ENCODE assay signal across 13 cellular contexts in the genomic region with DNA sequence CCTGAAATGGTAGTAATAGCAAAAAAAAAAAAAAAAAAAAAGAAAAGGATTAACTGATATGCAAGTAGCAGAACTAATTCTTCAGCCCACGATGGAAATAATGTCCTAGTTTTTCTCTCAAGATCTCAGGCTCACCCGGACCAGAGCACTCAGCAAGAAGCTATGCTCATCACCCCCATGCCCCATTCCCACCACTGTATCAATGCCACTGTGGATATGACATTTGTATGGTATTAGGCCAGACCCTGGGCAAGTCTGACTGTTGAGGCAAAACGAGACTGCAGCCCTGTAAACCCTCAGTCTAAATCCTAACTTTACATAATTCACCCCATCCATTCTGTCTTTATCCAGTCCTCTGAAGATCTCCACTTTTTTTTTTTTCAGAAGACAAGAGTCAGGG.
DNase-seq lines count a peak whose midpoint lies in the region; ATAC-seq, FAIRE-seq and TF ChIP-seq lines count a peak whose summit lies in the region.
"Had no signal": no experiment of that assay in that cellular context is flagged by ENCODE, and none has a peak within 500 bp of the region (broad histone marks: within the 10 kb centered on the region; RNA-seq: fewer than 3 reads in every experiment).

No MANE protein-coding gene starts in this region.

- H3K9me3 ChIP-seq in A549 (no peaks in the 10 kb centered on the region), ascending aorta (no peaks in the 10 kb centered on the region)
- H3K9me3 ChIP-seq in CD8-positive, alpha-beta memory T cell (ENCODE audit: low read length): no peaks in the 10 kb centered on the region
- H3K9me3 ChIP-seq: suprapubic skin had no signal

- no peak for TF ChIP-seq CTCF in A549 (IDR thresholded peaks at IDR 0.05)
- no peak for TF ChIP-seq CTCF in ascending aorta (IDR thresholded peaks at IDR 0.05)
- no peak for TF ChIP-seq CTCF in natural killer cell (IDR thresholded peaks at IDR 0.05)

- peaks cover 70 to 98% (median 93%) of the 10 kb centered on the region in 3 donors for H3K4me1 Mint-ChIP-seq in CD8-positive, alpha-beta memory T cell
- peaks cover 42 to 66% of the 10 kb centered on the region in 2 donors for H3K4me1 Mint-ChIP-seq in natural killer cell

- H3K9me3 Mint-ChIP-seq in CD8-positive, alpha-beta memory T cell: no peaks in the 10 kb centered on the region
- no peaks in the 10 kb centered on the region for H3K9me3 Mint-ChIP-seq in natural killer cell

- no peak for TF ChIP-seq EP300 in A549 (IDR thresholded peaks at IDR 0.05)

- POLR2A ChIA-PET in A549 (lab: Yijun Ruan, JAX): no interaction called here
- POLR2A ChIA-PET in CD8-positive, alpha-beta memory T cell (lab: Charles Lee): interaction anchor here (1.2 kb wide), 1 partner anchor 11 kb away, joined by 3 read pairs; no protein-coding TSS in a partner anchor

- no peak for FAIRE-seq in A549 (lab: Jason Lieb, UNC)

- H3K4me1 ChIP-seq in A549 (peaks cover 100% of the 10 kb centered on the region), ascending aorta (peaks cover 3 to 63% of the 10 kb centered on the region in 2 donors)
- peaks cover 59% of the 10 kb centered on the region for H3K4me1 ChIP-seq in CD8-positive, alpha-beta memory T cell (ENCODE audit: insufficient read depth, low read length)

- H3K36me3 ChIP-seq in CD8-positive, alpha-beta memory T cell (ENCODE audit: insufficient read depth, low read length): no peaks in the 10 kb centered on the region
- H3K36me3 ChIP-seq in ascending aorta: no peaks in the 10 kb centered on the region

- CTCF ChIA-PET in A549 (lab: Yijun Ruan, JAX): interaction anchor here (0.9 to 4.7 kb wide), 5 partner anchors 13 to 849 kb away, joined by 3 to 45 read pairs (median 9); no protein-coding TSS in a partner anchor
- CTCF ChIA-PET in CD8-positive, alpha-beta memory T cell (lab: Charles Lee): interaction anchor here (3.1 kb wide), 1 partner anchor 23 kb away, joined by 16 read pairs; no protein-coding TSS in a partner anchor

- H3K4me3 ChIP-seq in A549 (no peak overlapping the region), ascending aorta (no peak overlapping the region)
- no peak overlapping the region for H3K4me3 ChIP-seq in CD8-positive, alpha-beta memory T cell (ENCODE audit: low read length)
- H3K4me3 ChIP-seq: suprapubic skin had no signal

- intact Hi-C loops in ascending aorta (cut with DNase I) (loop anchor here (2.0 kb wide), 1 partner anchor 17 kb away; no protein-coding TSS in a partner anchor), natural killer cell (cut with micrococcal nuclease) (no loop called here)

- no peaks in the 10 kb centered on the region for H3K27me3 ChIP-seq in CD8-positive, alpha-beta memory T cell (ENCODE audit: insufficient read depth, low read length, poor library complexity, severe bottlenecking)
- no peaks in the 10 kb centered on the region for H3K27me3 ChIP-seq in ascending aorta
- H3K27me3 ChIP-seq: suprapubic skin had no signal

- H3K4me2 ChIP-seq in A549: peak overlapping the region; percentile 96

- no peak for TF ChIP-seq POLR2A in A549 (IDR thresholded peaks at IDR 0.05; ENCODE audit: low read length)

- peaks cover 0 to 3% of the 10 kb centered on the region in 2 donors for H3K27me3 Mint-ChIP-seq in CD8-positive, alpha-beta memory T cell
- no peaks in the 10 kb centered on the region for H3K27me3 Mint-ChIP-seq in natural killer cell (ENCODE audit: low read depth in 2 of 2)

- peak overlapping the region in 7 of 8 donors; percentile 67 to 88 (median 83) for H3K27ac Mint-ChIP-seq in CD8-positive, alpha-beta memory T cell
- peak overlapping the region; percentile 53 to 62 for H3K27ac Mint-ChIP-seq in natural killer cell

- no peak for TF ChIP-seq RAD21 in A549 (conservative IDR thresholded peaks at IDR 0.05 in 1 of 2, IDR thresholded peaks at IDR 0.05 in 1 of 2)

- peak overlapping the region in 3 of 7 donors; percentile 23 to 31 (median 24) for H3K4me3 Mint-ChIP-seq in CD8-positive, alpha-beta memory T cell
- H3K4me3 Mint-ChIP-seq in natural killer cell: no peak overlapping the region

- H3K36me3 Mint-ChIP-seq in CD8-positive, alpha-beta memory T cell: peaks cover 0 to 74% (median 11%) of the 10 kb centered on the region in 3 donors
- no peaks in the 10 kb centered on the region for H3K36me3 Mint-ChIP-seq in natural killer cell

- DNase-seq in A549 (ENCODE audit: low read depth in 1 of 2, low spot score in 1 of 2): no peak
- DNase-seq in CD8-positive, alpha-beta memory T cell: no peak
- no peak for DNase-seq in ascending aorta (ENCODE audit: low spot score in 2 of 2)
- DNase-seq in natural killer cell: no peak
- DNase-seq in SW 1271 (lab: John Stamatoyannopoulos, UW): no peak
- no peak for DNase-seq in DMS153 treated with DMSO at 0.1 percent for 48 hours (lab: John Stamatoyannopoulos, UW; ENCODE audit: unreplicated experiment)
- DNase-seq in SK-N-DZ (ENCODE audit: low spot score): no peak
- DNase-seq: COR-L47, NCI-H345, nucleus accumbens, RPMI8226 had no signal

- 20% methylated on average over 3 of the region's 3 CpGs for WGBS in A549 (ENCODE audit: missing lambda C conversion rate)

- ATAC-seq in A549 (no peak), natural killer cell (no peak), GM21515 (IDR thresholded peaks at IDR 0.05; ENCODE audit: unreplicated experiment) (no peak)

- H3K27ac ChIP-seq in A549 (peak overlapping the region; percentile 85 to 89), ascending aorta (peak overlapping the region; percentile 89 to 94)
- no peak overlapping the region for H3K27ac ChIP-seq in CD8-positive, alpha-beta memory T cell (ENCODE audit: low read depth, low read length)
- H3K27ac ChIP-seq: suprapubic skin had no signal

TF ChIP-seq in A549, 52 proteins besides CTCF, POLR2A, EP300 and RAD21:
- TF ChIP-seq, protein P1, sequence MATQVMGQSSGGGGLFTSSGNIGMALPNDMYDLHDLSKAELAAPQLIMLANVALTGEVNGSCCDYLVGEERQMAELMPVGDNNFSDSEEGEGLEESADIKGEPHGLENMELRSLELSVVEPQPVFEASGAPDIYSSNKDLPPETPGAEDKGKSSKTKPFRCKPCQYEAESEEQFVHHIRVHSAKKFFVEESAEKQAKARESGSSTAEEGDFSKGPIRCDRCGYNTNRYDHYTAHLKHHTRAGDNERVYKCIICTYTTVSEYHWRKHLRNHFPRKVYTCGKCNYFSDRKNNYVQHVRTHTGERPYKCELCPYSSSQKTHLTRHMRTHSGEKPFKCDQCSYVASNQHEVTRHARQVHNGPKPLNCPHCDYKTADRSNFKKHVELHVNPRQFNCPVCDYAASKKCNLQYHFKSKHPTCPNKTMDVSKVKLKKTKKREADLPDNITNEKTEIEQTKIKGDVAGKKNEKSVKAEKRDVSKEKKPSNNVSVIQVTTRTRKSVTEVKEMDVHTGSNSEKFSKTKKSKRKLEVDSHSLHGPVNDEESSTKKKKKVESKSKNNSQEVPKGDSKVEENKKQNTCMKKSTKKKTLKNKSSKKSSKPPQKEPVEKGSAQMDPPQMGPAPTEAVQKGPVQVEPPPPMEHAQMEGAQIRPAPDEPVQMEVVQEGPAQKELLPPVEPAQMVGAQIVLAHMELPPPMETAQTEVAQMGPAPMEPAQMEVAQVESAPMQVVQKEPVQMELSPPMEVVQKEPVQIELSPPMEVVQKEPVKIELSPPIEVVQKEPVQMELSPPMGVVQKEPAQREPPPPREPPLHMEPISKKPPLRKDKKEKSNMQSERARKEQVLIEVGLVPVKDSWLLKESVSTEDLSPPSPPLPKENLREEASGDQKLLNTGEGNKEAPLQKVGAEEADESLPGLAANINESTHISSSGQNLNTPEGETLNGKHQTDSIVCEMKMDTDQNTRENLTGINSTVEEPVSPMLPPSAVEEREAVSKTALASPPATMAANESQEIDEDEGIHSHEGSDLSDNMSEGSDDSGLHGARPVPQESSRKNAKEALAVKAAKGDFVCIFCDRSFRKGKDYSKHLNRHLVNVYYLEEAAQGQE (IDR thresholded peaks at IDR 0.05): no peak
- TF ChIP-seq HOXB13 (CRISPR knock-in tag; IDR thresholded peaks at IDR 0.05; ENCODE audit: low read depth): no peak
- TF ChIP-seq GATA3 (IDR thresholded peaks at IDR 0.05; ENCODE audit: borderline replicate concordance): no peak
